Comparison of ENCODE assay signal across 7 cellular contexts in the genomic region with DNA sequence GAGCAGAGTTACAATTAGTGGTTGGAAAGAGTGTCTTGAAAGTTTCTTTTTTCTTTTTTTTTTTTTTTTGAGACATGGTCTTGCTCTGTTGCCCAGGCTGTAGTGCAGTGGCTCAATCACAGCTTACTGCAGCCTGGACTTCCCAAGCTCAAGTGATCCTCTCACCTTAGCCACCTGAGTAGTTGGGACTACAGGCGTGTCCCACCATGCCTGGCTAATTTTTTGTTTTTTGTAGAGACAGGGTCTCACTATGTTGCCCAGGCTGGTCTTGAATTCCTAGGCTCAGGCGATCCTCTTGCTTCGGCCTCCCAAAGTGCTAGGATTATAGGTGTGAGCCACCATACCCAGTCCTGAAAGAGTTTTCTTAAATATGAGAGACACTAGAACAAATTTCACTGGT. TPM values are rescaled to one million over a fixed set of nuclear protein-coding genes. Genes with fewer than 3 reads are reported as not detected.
A peak's percentile ranks its signal among the peaks of the same experiment; 100 is the strongest.
DNase-seq lines count a peak whose midpoint lies in the region; ATAC-seq and TF ChIP-seq lines count a peak whose summit lies in the region.
"Not testable (repeated sequence)": the region's sequence is repeated elsewhere in the genome, so short reads cannot be mapped to it uniquely, and the experiment has no call there.

No MANE protein-coding gene starts in this region.

- CTCF ChIA-PET in HEK293 (lab: Yijun Ruan, JAX) = not testable (repeated sequence)
- CTCF ChIA-PET in activated CD4-positive, alpha-beta T cell treated with anti-CD3 and anti-CD28 coated beads, Interleukin-2, amount 10 ng/mL, durations not matched to agents 7 days and 5 days (lab: Charles Lee) = interaction anchor here (0.6 to 1.1 kb wide), 4 partner anchors 15 to 910 kb away, joined by 3 to 4 read pairs (median 4); no protein-coding TSS in a partner anchor
- CTCF ChIA-PET in naive thymus-derived CD4-positive, alpha-beta T cell (lab: Charles Lee) = interaction anchor here (6.4 kb wide), 1 partner anchor 74 kb away, joined by 105 read pairs; a partner anchor contains a TSS

- not testable (repeated sequence) for H3K4me1 ChIP-seq in HEK293 (ENCODE audit: control insufficient read depth, insufficient read depth, low read length)
- H3K4me1 ChIP-seq in naive thymus-derived CD4-positive, alpha-beta T cell (ENCODE audit: control insufficient read depth in 2 of 2, insufficient read depth in 2 of 2, low read length in 2 of 2) = peaks cover 12 to 13% of the 10 kb centered on the region in 2 donors

- not testable (repeated sequence) for H3K9me3 ChIP-seq in HEK293 (ENCODE audit: control insufficient read depth, insufficient read depth, low read depth, low read length); T-helper 17 cell (ENCODE audit: control insufficient read depth, low read length, poor library complexity, severe bottlenecking); naive thymus-derived CD4-positive, alpha-beta T cell (ENCODE audit: control insufficient read depth in 2 of 3, low read length in 3 of 3)

- H3K9me3 Mint-ChIP-seq in activated CD4-positive, alpha-beta T cell treated with anti-CD3 and anti-CD28 coated beads, Interleukin-2, amount 10 ng/mL, durations not matched to agents 7 days and 5 days; brain; naive thymus-derived CD4-positive, alpha-beta T cell; natural killer cell treated with Interleukin-12 subunit alpha and Interleukin-12 subunit beta and Interleukin-15 and Interleukin-18, amount 100 ng/mL, for 72 hours; type B pancreatic cell: not testable (repeated sequence)

- peak overlapping the region; percentile 87 for H3K27ac Mint-ChIP-seq in T-helper 17 cell
- H3K27ac Mint-ChIP-seq in activated CD4-positive, alpha-beta T cell treated with anti-CD3 and anti-CD28 coated beads, Interleukin-2, amount 10 ng/mL, durations not matched to agents 7 days and 5 days = peak overlapping the region; percentile 94
- peak overlapping the region; percentile 20 to 94 (median 76) for H3K27ac Mint-ChIP-seq in brain
- peak overlapping the region in 7 of 9 donors; percentile 9 to 100 (median 43) for H3K27ac Mint-ChIP-seq in naive thymus-derived CD4-positive, alpha-beta T cell
- H3K27ac Mint-ChIP-seq in natural killer cell treated with Interleukin-12 subunit alpha and Interleukin-12 subunit beta and Interleukin-15 and Interleukin-18, amount 100 ng/mL, for 72 hours = peak overlapping the region; percentile 69 to 88
- H3K27ac Mint-ChIP-seq in type B pancreatic cell = not testable (repeated sequence)

- TF ChIP-seq CTCF in HEK293 (tag by site-specific recombination; IDR thresholded peaks at IDR 0.05); brain (conservative IDR thresholded peaks at IDR 0.05); type B pancreatic cell (conservative IDR thresholded peaks at IDR 0.05): not testable (repeated sequence)

- DNase-seq in T-helper 17 cell; activated CD4-positive, alpha-beta T cell treated with anti-CD3 and anti-CD28 coated beads, Interleukin-2, amount 10 ng/mL, durations not matched to agents 7 days and 5 days; naive thymus-derived CD4-positive, alpha-beta T cell; natural killer cell treated with Interleukin-12 subunit alpha and Interleukin-12 subunit beta and Interleukin-15 and Interleukin-18, amount 100 ng/mL, for 72 hours (ENCODE audit: low spot score); type B pancreatic cell (ENCODE audit: extremely low spot score, unreplicated experiment): not testable (repeated sequence)

- peaks cover 19% of the 10 kb centered on the region for H3K4me1 Mint-ChIP-seq in T-helper 17 cell
- peaks cover 52% of the 10 kb centered on the region for H3K4me1 Mint-ChIP-seq in activated CD4-positive, alpha-beta T cell treated with anti-CD3 and anti-CD28 coated beads, Interleukin-2, amount 10 ng/mL, durations not matched to agents 7 days and 5 days
- peaks cover 45% of the 10 kb centered on the region for H3K4me1 Mint-ChIP-seq in brain
- H3K4me1 Mint-ChIP-seq in naive thymus-derived CD4-positive, alpha-beta T cell = peaks cover 22 to 42% (median 30%) of the 10 kb centered on the region in 7 donors
- peaks cover 28 to 30% of the 10 kb centered on the region in 2 donors for H3K4me1 Mint-ChIP-seq in natural killer cell treated with Interleukin-12 subunit alpha and Interleukin-12 subunit beta and Interleukin-15 and Interleukin-18, amount 100 ng/mL, for 72 hours (ENCODE audit: low read depth in 2 of 2)
- H3K4me1 Mint-ChIP-seq in type B pancreatic cell (ENCODE audit: unreplicated experiment) = peaks cover 19% of the 10 kb centered on the region

- not testable (repeated sequence) for H3K4me3 ChIP-seq in HEK293 (ENCODE audit: low read depth, low read length); naive thymus-derived CD4-positive, alpha-beta T cell (ENCODE audit: low read length)

- POLR2A ChIA-PET in HEK293 (lab: Yijun Ruan, JAX) = not testable (repeated sequence)
- POLR2A ChIA-PET in activated CD4-positive, alpha-beta T cell treated with anti-CD3 and anti-CD28 coated beads, Interleukin-2, amount 10 ng/mL, durations not matched to agents 7 days and 5 days (lab: Charles Lee) = interaction anchor here (0.6 kb wide), 2 partner anchors 244 to 507 kb away, joined by 3 read pairs; no protein-coding TSS in a partner anchor
- POLR2A ChIA-PET in naive thymus-derived CD4-positive, alpha-beta T cell (lab: Charles Lee) = interaction anchor here (1.8 kb wide), 1 partner anchor 15 kb away, joined by 6 read pairs; no protein-coding TSS in a partner anchor

- peaks cover 13 to 45% of the 10 kb centered on the region in 2 experiments; a peak in 2 of 3 replicates for H3K36me3 ChIP-seq in HEK293 (ENCODE audit: control insufficient read depth in 2 of 2, insufficient read depth in 1 of 2, low read length in 2 of 2)
- not testable (repeated sequence) for H3K36me3 ChIP-seq in naive thymus-derived CD4-positive, alpha-beta T cell (ENCODE audit: control insufficient read depth in 2 of 3, insufficient read depth in 3 of 3, low read length in 3 of 3)

- H3K36me3 Mint-ChIP-seq in T-helper 17 cell (ENCODE audit: low read depth); activated CD4-positive, alpha-beta T cell treated with anti-CD3 and anti-CD28 coated beads, Interleukin-2, amount 10 ng/mL, durations not matched to agents 7 days and 5 days (ENCODE audit: low read depth); brain; naive thymus-derived CD4-positive, alpha-beta T cell; natural killer cell treated with Interleukin-12 subunit alpha and Interleukin-12 subunit beta and Interleukin-15 and Interleukin-18, amount 100 ng/mL, for 72 hours; type B pancreatic cell: not testable (repeated sequence)

- not testable (repeated sequence) for H3K27me3 ChIP-seq in naive thymus-derived CD4-positive, alpha-beta T cell (ENCODE audit: control insufficient read depth in 2 of 2, insufficient read depth in 2 of 2, low read length in 2 of 2)

- not testable (repeated sequence) for ATAC-seq in T-helper 17 cell; naive thymus-derived CD4-positive, alpha-beta T cell; natural killer cell treated with Interleukin-12 subunit alpha and Interleukin-12 subunit beta and Interleukin-15 and Interleukin-18, amount 100 ng/mL, for 72 hours

- intact Hi-C loops in naive thymus-derived CD4-positive, alpha-beta T cell (cut with micrococcal nuclease) = not testable (repeated sequence)

- not testable (repeated sequence) for H3K4me3 Mint-ChIP-seq in T-helper 17 cell; activated CD4-positive, alpha-beta T cell treated with anti-CD3 and anti-CD28 coated beads, Interleukin-2, amount 10 ng/mL, durations not matched to agents 7 days and 5 days; natural killer cell treated with Interleukin-12 subunit alpha and Interleukin-12 subunit beta and Interleukin-15 and Interleukin-18, amount 100 ng/mL, for 72 hours
- H3K4me3 Mint-ChIP-seq in brain (peak overlapping the region in 2 of 5 experiments; percentile 7 to 30), type B pancreatic cell (peak overlapping the region; percentile 11)
- H3K4me3 Mint-ChIP-seq in naive thymus-derived CD4-positive, alpha-beta T cell = peak overlapping the region in 1 of 10 donors; percentile 36

- H3K27me3 Mint-ChIP-seq in T-helper 17 cell; activated CD4-positive, alpha-beta T cell treated with anti-CD3 and anti-CD28 coated beads, Interleukin-2, amount 10 ng/mL, durations not matched to agents 7 days and 5 days; brain; naive thymus-derived CD4-positive, alpha-beta T cell; natural killer cell treated with Interleukin-12 subunit alpha and Interleukin-12 subunit beta and Interleukin-15 and Interleukin-18, amount 100 ng/mL, for 72 hours; type B pancreatic cell: not testable (repeated sequence)

- H3K27ac ChIP-seq in HEK293 (ENCODE audit: extremely low read depth, low read depth, low read length); naive thymus-derived CD4-positive, alpha-beta T cell (ENCODE audit: low read depth, low read length): not testable (repeated sequence)

RNA-seq across cellular contexts. Expression of a gene that starts 8.5 kb away (rescaled TPM):
- total RNA-seq in T-helper 17 cell = 1 to 10 TPM; 8.6 to 9.3 TPM
- 10 to 100 TPM; 22.8 to 22.9 TPM for total RNA-seq in activated CD4-positive, alpha-beta T cell treated with anti-CD3 and anti-CD28 coated beads, Interleukin-2, amount 10 ng/mL, durations not matched to agents 7 days and 5 days
- 40.8 TPM for polyA plus RNA-seq in brain (ENCODE audit: insufficient read depth, low read depth, low replicate concordance)
- 10 to 100 TPM in 4 of 5 experiments, 1 to 10 TPM in 1; 8.2 to 24.3 (median 13.8) TPM for total RNA-seq in naive thymus-derived CD4-positive, alpha-beta T cell
- 1 to 10 TPM; 1.8 to 2.0 TPM for polyA plus RNA-seq in naive thymus-derived CD4-positive, alpha-beta T cell
- total RNA-seq in natural killer cell treated with Interleukin-12 subunit alpha and Interleukin-12 subunit beta and Interleukin-15 and Interleukin-18, amount 100 ng/mL, for 72 hours = 10 to 100 TPM; 12.3 to 38.0 TPM
- total RNA-seq in type B pancreatic cell (ENCODE audit: low replicate concordance) = 37.4 and 55.7 TPM in 2 replicates

RNA-seq across cellular contexts. Expression of a gene that starts 15.4 kb away (rescaled TPM):
- total RNA-seq in T-helper 17 cell (10 to 100 TPM; 60.1 to 69.4 TPM), type B pancreatic cell (ENCODE audit: low replicate concordance) (52.0 and 58.7 TPM in 2 replicates)
- total RNA-seq in activated CD4-positive, alpha-beta T cell treated with anti-CD3 and anti-CD28 coated beads, Interleukin-2, amount 10 ng/mL, durations not matched to agents 7 days and 5 days = 10 to 100 TPM; 88.7 to 96.4 TPM
- polyA plus RNA-seq in brain (ENCODE audit: insufficient read depth, low read depth, low replicate concordance) = 118 TPM
- 100 to 1,000 TPM in 3 of 5 experiments, 10 to 100 TPM in 2; 50.8 to 118 (median 100) TPM for total RNA-seq in naive thymus-derived CD4-positive, alpha-beta T cell
- polyA plus RNA-seq in naive thymus-derived CD4-positive, alpha-beta T cell = 100 to 1,000 TPM; 141 to 219 TPM
- total RNA-seq in natural killer cell treated with Interleukin-12 subunit alpha and Interleukin-12 subunit beta and Interleukin-15 and Interleukin-18, amount 100 ng/mL, for 72 hours = 100 to 1,000 TPM; 134 to 169 TPM

RNA-seq across cellular contexts. Expression of a gene that starts 26.5 kb away (rescaled TPM):
- total RNA-seq in T-helper 17 cell (10 to 100 TPM; 54.8 to 57.8 TPM), type B pancreatic cell (ENCODE audit: low replicate concordance) (61.5 and 96.8 TPM in 2 replicates)
- total RNA-seq in activated CD4-positive, alpha-beta T cell treated with anti-CD3 and anti-CD28 coated beads, Interleukin-2, amount 10 ng/mL, durations not matched to agents 7 days and 5 days = 100 to 1,000 TPM in 1 of 2 experiments, 10 to 100 TPM in 1; 100.0 to 104 TPM
- 29.7 TPM for polyA plus RNA-seq in brain (ENCODE audit: insufficient read depth, low read depth, low replicate concordance)
- total RNA-seq in naive thymus-derived CD4-positive, alpha-beta T cell = 100 to 1,000 TPM in 2 of 5 experiments, 10 to 100 TPM in 3; 72.2 to 137 (median 94.7) TPM
- polyA plus RNA-seq in naive thymus-derived CD4-positive, alpha-beta T cell = 10 to 100 TPM; 16.7 to 31.0 TPM
- total RNA-seq in natural killer cell treated with Interleukin-12 subunit alpha and Interleukin-12 subunit beta and Interleukin-15 and Interleukin-18, amount 100 ng/mL, for 72 hours = 100 to 1,000 TPM in 1 of 2 donors, 10 to 100 TPM in 1; 77.1 to 117 TPM

RNA-seq across cellular contexts. Expression of a gene that starts 30.5 kb away (rescaled TPM):
- 1 to 10 TPM; 1.3 to 1.5 TPM for total RNA-seq in T-helper 17 cell
- 1 to 10 TPM; 2.5 to 3.4 TPM for total RNA-seq in activated CD4-positive, alpha-beta T cell treated with anti-CD3 and anti-CD28 coated beads, Interleukin-2, amount 10 ng/mL, durations not matched to agents 7 days and 5 days
- 22.3 TPM for polyA plus RNA-seq in brain (ENCODE audit: insufficient read depth, low read depth, low replicate concordance)
- total RNA-seq in naive thymus-derived CD4-positive, alpha-beta T cell = 1 to 10 TPM; 1.6 to 3.3 (median 2.8) TPM
- polyA plus RNA-seq in naive thymus-derived CD4-positive, alpha-beta T cell = under 1 TPM in 1 of 2 donors, not detected in 1; 0.07 TPM
- total RNA-seq in natural killer cell treated with Interleukin-12 subunit alpha and Interleukin-12 subunit beta and Interleukin-15 and Interleukin-18, amount 100 ng/mL, for 72 hours = 1 to 10 TPM; 2.0 to 4.7 TPM
- total RNA-seq in type B pancreatic cell (ENCODE audit: low replicate concordance) = 9.5 and 10.6 TPM in 2 replicates

RNA-seq across cellular contexts. Expression of a gene that starts 38.3 kb away (rescaled TPM):
- total RNA-seq in T-helper 17 cell (10 to 100 TPM; 20.7 to 28.5 TPM), type B pancreatic cell (ENCODE audit: low replicate concordance) (34.0 and 44.2 TPM in 2 replicates)
- total RNA-seq in activated CD4-positive, alpha-beta T cell treated with anti-CD3 and anti-CD28 coated beads, Interleukin-2, amount 10 ng/mL, durations not matched to agents 7 days and 5 days = 10 to 100 TPM; 32.8 to 37.3 TPM
- polyA plus RNA-seq in brain (ENCODE audit: insufficient read depth, low read depth, low replicate concordance) = 77.4 TPM
- 10 to 100 TPM; 19.5 to 40.8 (median 22.0) TPM for total RNA-seq in naive thymus-derived CD4-positive, alpha-beta T cell
- 10 to 100 TPM; 48.9 to 49.9 TPM for polyA plus RNA-seq in naive thymus-derived CD4-positive, alpha-beta T cell
- total RNA-seq in natural killer cell treated with Interleukin-12 subunit alpha and Interleukin-12 subunit beta and Interleukin-15 and Interleukin-18, amount 100 ng/mL, for 72 hours = 10 to 100 TPM; 42.6 to 53.0 TPM
